ENCODE assay signal across 24 cellular contexts in genomic region chr21:25985990-25986389, GRCh38.
"Had no signal": no experiment of that assay in that cellular context is flagged by ENCODE, and none has a peak within 500 bp of the region (broad histone marks: within the 10 kb centered on the region; RNA-seq: fewer than 3 reads in every experiment).

No MANE protein-coding gene starts in this region.

- H3K4me3 Mint-ChIP-seq: activated T-cell treated with anti-CD3 and anti-CD28 coated beads, Interleukin-2, amount 50 U/mL, for 72 hours; effector memory CD8-positive, alpha-beta T cell; mesothelial cell of epicardium; naive thymus-derived CD4-positive, alpha-beta T cell; neural crest cell; type B pancreatic cell had no signal

- H3K27me3 ChIP-seq: colonic mucosa, esophagus muscularis mucosa, foreskin keratinocyte, right lobe of liver, uterus had no signal

- H3K9me3 Mint-ChIP-seq: activated naive CD4-positive, alpha-beta T cell treated with anti-CD3 and anti-CD28 coated beads, Interleukin-2, amount 50 U/mL, for 72 hours; activated T-cell treated with anti-CD3 and anti-CD28 coated beads, Interleukin-2, amount 50 U/mL, for 72 hours; mesothelial cell of epicardium; naive thymus-derived CD4-positive, alpha-beta T cell; neural crest cell; type B pancreatic cell had no signal

- H3K4me1 ChIP-seq: colonic mucosa, right lobe of liver, uterus had no signal

- H3K36me3 ChIP-seq: colonic mucosa, uterus had no signal

- H3K27me3 Mint-ChIP-seq: naive thymus-derived CD4-positive, alpha-beta T cell; type B pancreatic cell had no signal

- H3K27ac Mint-ChIP-seq: activated T-cell treated with anti-CD3 and anti-CD28 coated beads, Interleukin-2, amount 50 U/mL, for 72 hours; effector memory CD8-positive, alpha-beta T cell; mesothelial cell of epicardium; naive thymus-derived CD4-positive, alpha-beta T cell; type B pancreatic cell had no signal

- DNase-seq: activated CD4-positive, alpha-beta T cell treated with anti-CD3 and anti-CD28 coated beads for 4 hours; activated CD4-positive, alpha-beta T cell treated with anti-CD3 and anti-CD28 coated beads, Interleukin-2, amount 50 U/mL, for 4 hours; activated naive CD4-positive, alpha-beta T cell; activated T-cell treated with anti-CD3 and anti-CD28 coated beads for 4 hours; activated T-cell treated with anti-CD3 and anti-CD28 coated beads, Interleukin-2, amount 50 U/mL, for 72 hours; anterior cingulate cortex; cerebellar nuclear complex; colonic mucosa; effector memory CD8-positive, alpha-beta T cell; foreskin keratinocyte; kidney glomerular epithelial cell; left ventricle myocardium superior; naive thymus-derived CD4-positive, alpha-beta T cell; nucleus accumbens; right lobe of liver; stimulated activated CD4-positive, alpha-beta T cell treated with anti-CD3 and anti-CD28 coated beads, Interleukin-12 subunit alpha, Interleukin-12 subunit beta, amount 100 ng/mL, for 4 hours; stimulated activated CD4-positive, alpha-beta T cell treated with anti-CD3 and anti-CD28 coated beads, Interleukin-4, amount 100 ng/mL, for 1 hour; stimulated activated naive CD8-positive, alpha-beta T cell treated with anti-CD3 and anti-CD28 coated beads, Interleukin-15, Interleukin-2, amounts not matched to agents 100 U/mL and 50 U/mL, for 24 hours; uterus had no signal

- H3K9me3 ChIP-seq: colonic mucosa, esophagus muscularis mucosa, right lobe of liver, uterus had no signal

- H3K27ac ChIP-seq: colonic mucosa, esophagus muscularis mucosa, foreskin keratinocyte, right lobe of liver had no signal

- H3K4me3 ChIP-seq: colonic mucosa, esophagus muscularis mucosa, right lobe of liver, uterus had no signal
